In the genomic region with DNA sequence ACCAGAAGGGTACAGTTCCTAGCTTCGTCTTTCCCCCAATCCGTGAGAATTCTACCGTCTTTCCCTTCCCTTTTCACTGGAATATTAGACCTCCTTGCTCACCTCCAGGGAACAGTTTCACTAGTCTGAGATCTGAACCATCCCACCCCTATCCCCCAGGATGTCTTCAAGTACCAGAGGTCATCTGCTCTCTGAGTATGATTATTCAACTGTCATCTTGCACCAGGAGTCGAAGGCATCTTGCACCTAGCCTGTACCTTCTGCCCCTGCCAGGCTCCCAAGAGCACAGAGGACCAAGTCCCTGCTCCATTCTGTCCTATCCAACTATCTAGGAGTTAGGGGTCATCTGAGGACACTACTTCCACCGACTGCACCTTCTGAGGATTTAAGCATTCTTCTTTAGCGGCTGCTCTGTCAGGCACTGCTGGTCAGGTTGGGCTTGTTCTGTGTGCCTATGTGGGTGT, we compare ENCODE assay signal across 8 cellular contexts. TPM values are rescaled to one million over a fixed set of nuclear protein-coding genes. Genes with fewer than 3 reads are reported as not detected.
A peak's percentile ranks its signal among the peaks of the same experiment; 100 is the strongest.
DNase-seq lines count a peak whose midpoint lies in the region; ATAC-seq, FAIRE-seq and TF ChIP-seq lines count a peak whose summit lies in the region.

No MANE protein-coding gene starts in this region.

- CTCF ChIA-PET in BJ (lab: Yijun Ruan, JAX), result interaction anchor here (1.2 kb wide), 1 partner anchor 9 kb away, joined by 3 read pairs; no protein-coding TSS in a partner anchor

- DNase-seq in BJ (ENCODE audit: low read depth) (no peak), bronchial epithelial cell (ENCODE audit: low read depth) (no peak), mesothelial cell of epicardium (ENCODE audit: low spot score in 2 of 2, unreplicated experiment in 2 of 2) (no peak)
- no peak for DNase-seq in Jurkat, Clone E6-1 (ENCODE audit: low read depth, low spot score)

- no peaks in the 10 kb centered on the region for H3K27me3 ChIP-seq in BJ (ENCODE audit: control insufficient read depth, insufficient read depth, low read length)
- no peaks in the 10 kb centered on the region for H3K27me3 ChIP-seq in bronchial epithelial cell (ENCODE audit: control insufficient read depth, insufficient read depth, low read length)

- peaks cover 13% of the 10 kb centered on the region for H3K4me1 Mint-ChIP-seq in mesothelial cell of epicardium

- H3K4me3 Mint-ChIP-seq in mesothelial cell of epicardium, result peak overlapping the region; percentile 88

- POLR2A ChIA-PET in BJ (lab: Charles Lee), result no interaction called here

- peak overlapping the region; percentile 91 for H3K27ac Mint-ChIP-seq in mesothelial cell of epicardium

- TF ChIP-seq CTCF in BJ (IDR thresholded peaks at IDR 0.05; ENCODE audit: insufficient read depth, low read depth, low read length) (no peak), bronchial epithelial cell (IDR thresholded peaks at IDR 0.05; ENCODE audit: insufficient read depth, low read length, severe bottlenecking) (no peak), mesothelial cell of epicardium (IDR thresholded peaks at IDR 0.05; ENCODE audit: unreplicated experiment) (no peak)

- no peaks in the 10 kb centered on the region for H3K9me3 Mint-ChIP-seq in mesothelial cell of epicardium

- H3K4me3 ChIP-seq in BJ (ENCODE audit: low read depth, low read length) (peak overlapping the region; percentile 93), bronchial epithelial cell (ENCODE audit: low read depth, low read length) (peak overlapping the region; percentile 83)
- H3K4me3 ChIP-seq in Jurkat, Clone E6-1 (ENCODE audit: low read length), result peak overlapping the region; percentile 75

- no peak for FAIRE-seq in bronchial epithelial cell (lab: Jason Lieb, UNC)

- no peaks in the 10 kb centered on the region for H3K27me3 Mint-ChIP-seq in mesothelial cell of epicardium (ENCODE audit: low read depth)

- H3K36me3 Mint-ChIP-seq in mesothelial cell of epicardium, result no peaks in the 10 kb centered on the region

- H3K36me3 ChIP-seq in BJ (ENCODE audit: control insufficient read depth, insufficient read depth, low read length) (no peaks in the 10 kb centered on the region), bronchial epithelial cell (ENCODE audit: control insufficient read depth, insufficient read depth, low read length) (no peaks in the 10 kb centered on the region)

- ATAC-seq in GM19023 (IDR thresholded peaks at IDR 0.05; ENCODE audit: unreplicated experiment), result no peak
- no peak for ATAC-seq in GM18858 (IDR thresholded peaks at IDR 0.05; ENCODE audit: unreplicated experiment)
- no peak for ATAC-seq in HG02885 (IDR thresholded peaks at IDR 0.05; ENCODE audit: poor library complexity, unreplicated experiment)
- no peak for ATAC-seq in GM19467 (IDR thresholded peaks at IDR 0.05; ENCODE audit: unreplicated experiment)

RNA-seq across cellular contexts. Expression of a gene that starts 0.8 kb away (rescaled TPM):
- polyA plus RNA-seq in BJ (2011; rRNA removed), result 9.7 and 13.9 TPM in 2 replicates
- 5.4 and 6.7 TPM in 2 replicates for polyA minus RNA-seq in BJ (2011; rRNA and poly(A)+ RNA removed)
- polyA plus RNA-seq in Jurkat, Clone E6-1 (2012; ENCODE audit: insufficient read depth, insufficient read length), result 5.0 TPM
- total RNA-seq in bronchial epithelial cell (5.4 and 12.4 TPM in 2 replicates), mesothelial cell of epicardium (15.1 to 17.5 TPM (median 16.5 TPM) in 3 replicates)
